Comparison of ENCODE assay signal across 22 cellular contexts in the genomic region with DNA sequence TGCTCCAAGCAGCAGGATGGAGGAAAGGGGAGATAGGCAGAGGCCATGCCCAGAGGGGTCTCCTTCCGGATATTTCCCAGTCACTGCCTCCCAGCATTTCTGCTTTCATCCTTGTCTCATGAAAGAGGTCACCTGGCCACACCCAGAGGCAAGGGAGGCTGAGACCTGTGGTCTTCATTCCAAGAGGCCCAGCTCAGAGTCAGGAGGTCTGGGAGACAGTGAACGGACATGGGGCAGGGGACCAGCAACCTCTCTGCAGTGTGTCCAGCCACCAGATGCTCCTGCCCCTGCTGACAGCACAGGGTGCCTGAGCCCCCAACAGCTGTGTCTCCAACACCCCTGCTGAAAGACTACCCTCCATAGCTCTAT.
DNase-seq lines count a peak whose midpoint lies in the region; ATAC-seq and TF ChIP-seq lines count a peak whose summit lies in the region.
"Had no signal": no experiment of that assay in that cellular context is flagged by ENCODE, and none has a peak within 500 bp of the region (broad histone marks: within the 10 kb centered on the region; RNA-seq: fewer than 3 reads in every experiment).

No MANE protein-coding gene starts in this region.

- H3K4me3 ChIP-seq in ovary (no peak overlapping the region), PC-9 (no peak overlapping the region)

- no peaks in the 10 kb centered on the region for H3K9me2 ChIP-seq in PC-9 (ENCODE audit: insufficient read depth)
- H3K9me2 ChIP-seq: SK-N-SH had no signal

- no peak overlapping the region for H3K4me3 Mint-ChIP-seq in natural killer cell treated with Interleukin-12 subunit alpha and Interleukin-12 subunit beta and Interleukin-15 and Interleukin-18, amount 100 ng/mL, for 72 hours
- H3K4me3 Mint-ChIP-seq in natural killer cell, result no peak overlapping the region
- H3K4me3 Mint-ChIP-seq in dendritic cell treated with granulocyte-macrophage colony-stimulating factor and Interleukin-4, amounts not matched to agents 40 ng/mL and 50 ng/mL, for 4 days, result no peak overlapping the region

- intact Hi-C loops in natural killer cell (cut with micrococcal nuclease) (no loop called here), ovary (cut with DNase I) (no loop called here), PC-9 (cut with micrococcal nuclease; ENCODE audit: unreplicated experiment) (no loop called here)
- intact Hi-C loops in dendritic cell treated with granulocyte-macrophage colony-stimulating factor and Interleukin-4, amounts not matched to agents 40 ng/mL and 50 ng/mL, for 4 days (cut with micrococcal nuclease), result no loop called here

- H3K27ac Mint-ChIP-seq in natural killer cell treated with Interleukin-12 subunit alpha and Interleukin-12 subunit beta and Interleukin-15 and Interleukin-18, amount 100 ng/mL, for 72 hours, result peak overlapping the region in 1 of 2 donors; percentile 53
- no peak overlapping the region for H3K27ac Mint-ChIP-seq in natural killer cell
- H3K27ac Mint-ChIP-seq in dendritic cell treated with granulocyte-macrophage colony-stimulating factor and Interleukin-4, amounts not matched to agents 40 ng/mL and 50 ng/mL, for 4 days, result peak overlapping the region; percentile 79

- BruUV-seq in PC-9 (replicated peaks; lab: Mats Ljungman, UMichigan), result no TSS peak

- H4K20me1 ChIP-seq in PC-9 (ENCODE audit: insufficient read depth), result no peaks in the 10 kb centered on the region

- H3K9me3 Mint-ChIP-seq in natural killer cell treated with Interleukin-12 subunit alpha and Interleukin-12 subunit beta and Interleukin-15 and Interleukin-18, amount 100 ng/mL, for 72 hours, result no peaks in the 10 kb centered on the region
- H3K9me3 Mint-ChIP-seq in natural killer cell, result peaks cover 0 to 3% of the 10 kb centered on the region in 2 donors
- H3K9me3 Mint-ChIP-seq in dendritic cell treated with granulocyte-macrophage colony-stimulating factor and Interleukin-4, amounts not matched to agents 40 ng/mL and 50 ng/mL, for 4 days, result no peaks in the 10 kb centered on the region

- WGBS in ovary, 3 donors, result 86 to 97% (median 92%) methylated on average over 2 of the region's 2 CpGs

- no peaks in the 10 kb centered on the region for H3K27me3 ChIP-seq in ovary
- H3K27me3 ChIP-seq in PC-9 (ENCODE audit: insufficient read depth, low read depth), result no peaks in the 10 kb centered on the region

- H3K36me3 ChIP-seq in ovary (no peaks in the 10 kb centered on the region), PC-9 (ENCODE audit: low read depth) (no peaks in the 10 kb centered on the region)

- no peak overlapping the region for H3K4me2 ChIP-seq in PC-9
- H3K4me2 ChIP-seq: SK-N-SH had no signal

- no peak for TF ChIP-seq POLR2A in ovary (IDR thresholded peaks at IDR 0.05)

- no peak for ATAC-seq in natural killer cell treated with Interleukin-12 subunit alpha and Interleukin-12 subunit beta and Interleukin-15 and Interleukin-18, amount 100 ng/mL, for 72 hours
- no peak for ATAC-seq in natural killer cell
- ATAC-seq: HCT116, PC-3 had no signal

- no peaks in the 10 kb centered on the region for H3K36me3 Mint-ChIP-seq in natural killer cell treated with Interleukin-12 subunit alpha and Interleukin-12 subunit beta and Interleukin-15 and Interleukin-18, amount 100 ng/mL, for 72 hours
- H3K36me3 Mint-ChIP-seq in natural killer cell, result no peaks in the 10 kb centered on the region
- no peaks in the 10 kb centered on the region for H3K36me3 Mint-ChIP-seq in dendritic cell treated with granulocyte-macrophage colony-stimulating factor and Interleukin-4, amounts not matched to agents 40 ng/mL and 50 ng/mL, for 4 days (ENCODE audit: low read depth)
- H3K36me3 Mint-ChIP-seq: CD14-positive monocyte had no signal

- DNase-seq in natural killer cell treated with Interleukin-12 subunit alpha and Interleukin-12 subunit beta and Interleukin-15 and Interleukin-18, amount 100 ng/mL, for 72 hours (ENCODE audit: low spot score), result peak; percentile 41
- DNase-seq in natural killer cell (no peak), ovary (no peak), anterior cingulate cortex (lab: John Stamatoyannopoulos, UW) (no peak), NOMO-1 treated with dmso at 0.1 percent for 144 hours (lab: John Stamatoyannopoulos, UW; ENCODE audit: unreplicated experiment) (no peak), PC-9 (no peak)
- DNase-seq: 8988T, DMS53, EL, GF-D8, GOT3, NCI-H1105 treated with DMSO at 0.1 percent for 48 hours, NCI-H2081, NCI-H2171, NCI-H345, NCI-H524 treated with DMSO at 0.1 percent for 48 hours, PC-3, SIG-M5, SK-N-SH had no signal

- no peak for TF ChIP-seq EP300 in ovary (IDR thresholded peaks at IDR 0.05)

- H3K4me1 ChIP-seq in ovary (ENCODE audit: insufficient read depth) (no peaks in the 10 kb centered on the region), PC-9 (replicated peaks; ENCODE audit: insufficient read depth) (no peaks in the 10 kb centered on the region)

- peaks cover 29 to 38% of the 10 kb centered on the region in 2 donors for H3K4me1 Mint-ChIP-seq in natural killer cell treated with Interleukin-12 subunit alpha and Interleukin-12 subunit beta and Interleukin-15 and Interleukin-18, amount 100 ng/mL, for 72 hours (ENCODE audit: low read depth in 2 of 2)
- H3K4me1 Mint-ChIP-seq in natural killer cell, result peaks cover 30% of the 10 kb centered on the region in 2 donors
- H3K4me1 Mint-ChIP-seq in dendritic cell treated with granulocyte-macrophage colony-stimulating factor and Interleukin-4, amounts not matched to agents 40 ng/mL and 50 ng/mL, for 4 days (ENCODE audit: low read depth), result peaks cover 54% of the 10 kb centered on the region

- no peaks in the 10 kb centered on the region for H3F3A ChIP-seq in PC-9 (ENCODE audit: insufficient read depth, low read depth)

- no peak overlapping the region for H2AFZ ChIP-seq in PC-9

- H3K27me3 Mint-ChIP-seq in natural killer cell treated with Interleukin-12 subunit alpha and Interleukin-12 subunit beta and Interleukin-15 and Interleukin-18, amount 100 ng/mL, for 72 hours, result no peaks in the 10 kb centered on the region
- H3K27me3 Mint-ChIP-seq in natural killer cell (ENCODE audit: low read depth in 2 of 2), result no peaks in the 10 kb centered on the region
- H3K27me3 Mint-ChIP-seq in dendritic cell treated with granulocyte-macrophage colony-stimulating factor and Interleukin-4, amounts not matched to agents 40 ng/mL and 50 ng/mL, for 4 days, result peaks cover 13% of the 10 kb centered on the region

- CTCF ChIA-PET in PC-9 (lab: Charles Lee), result no interaction called here

- H3K27ac ChIP-seq in ovary (peak overlapping the region; percentile 21 to 62), PC-9 (no peak overlapping the region)

- no peaks in the 10 kb centered on the region for H3K9me3 ChIP-seq in ovary
- no peaks in the 10 kb centered on the region for H3K9me3 ChIP-seq in PC-9 (ENCODE audit: insufficient read depth, low read depth)
- H3K9me3 ChIP-seq: SK-N-SH had no signal

- H3K79me2 ChIP-seq in PC-9 (ENCODE audit: low read depth), result no peaks in the 10 kb centered on the region

- TF ChIP-seq CTCF in natural killer cell (IDR thresholded peaks at IDR 0.05), result no peak
- no peak for TF ChIP-seq CTCF in ovary (IDR thresholded peaks at IDR 0.05)
- no peak for TF ChIP-seq CTCF in PC-9 (conservative IDR thresholded peaks at IDR 0.05)

- POLR2A ChIA-PET in PC-9 (lab: Charles Lee; ENCODE audit: unreplicated experiment), result no interaction called here
